ENCODE assay signal across 10 cellular contexts in the genomic region with DNA sequence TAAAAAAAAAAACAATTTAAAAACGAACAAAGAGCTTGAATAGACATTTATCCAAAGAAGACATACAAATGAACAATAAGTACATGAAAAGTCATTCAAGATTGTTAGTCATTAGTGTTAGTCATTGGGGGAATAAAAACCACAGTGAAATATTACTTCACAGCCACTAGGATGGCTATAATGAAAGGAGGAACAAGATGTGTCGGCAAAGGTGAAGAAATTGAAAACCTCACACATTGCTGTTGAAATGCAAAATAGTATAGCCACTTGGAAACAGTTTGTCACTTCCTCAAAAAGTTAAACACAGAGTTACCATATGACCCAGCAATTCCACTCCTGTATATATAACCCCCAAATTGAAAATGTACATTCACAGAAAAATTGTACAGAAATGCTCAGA. TPM values are rescaled to one million over a fixed set of nuclear protein-coding genes. Genes with fewer than 3 reads are reported as not detected.
DNase-seq lines count a peak whose midpoint lies in the region; ATAC-seq and TF ChIP-seq lines count a peak whose summit lies in the region.
"Had no signal": no experiment of that assay in that cellular context is flagged by ENCODE, and none has a peak within 500 bp of the region (broad histone marks: within the 10 kb centered on the region; RNA-seq: fewer than 3 reads in every experiment).

No MANE protein-coding gene starts in this region.

- H3K9me3 ChIP-seq in PC-9 (ENCODE audit: insufficient read depth, low read depth) = no peaks in the 10 kb centered on the region
- H3K9me3 ChIP-seq in naive thymus-derived CD4-positive, alpha-beta T cell (ENCODE audit: control insufficient read depth in 2 of 3, low read length in 3 of 3) = no peaks in the 10 kb centered on the region
- no peaks in the 10 kb centered on the region for H3K9me3 ChIP-seq in CD8-positive, alpha-beta memory T cell (ENCODE audit: low read length)

- no peaks in the 10 kb centered on the region for H4K20me1 ChIP-seq in PC-9 (ENCODE audit: insufficient read depth)

- H3K9me3 Mint-ChIP-seq in naive thymus-derived CD4-positive, alpha-beta T cell = peaks cover 0 to 2% (median 0%) of the 10 kb centered on the region in 11 donors
- no peaks in the 10 kb centered on the region for H3K9me3 Mint-ChIP-seq in CD8-positive, alpha-beta memory T cell
- H3K9me3 Mint-ChIP-seq: immature natural killer cell had no signal

- no peak overlapping the region for H3K27ac Mint-ChIP-seq in naive thymus-derived CD4-positive, alpha-beta T cell
- H3K27ac Mint-ChIP-seq in CD8-positive, alpha-beta memory T cell = no peak overlapping the region
- H3K27ac Mint-ChIP-seq: immature natural killer cell had no signal

- no peaks in the 10 kb centered on the region for H3K79me2 ChIP-seq in PC-9 (ENCODE audit: low read depth)

- no peaks in the 10 kb centered on the region for H3K27me3 ChIP-seq in PC-9 (ENCODE audit: insufficient read depth, low read depth)
- H3K27me3 ChIP-seq in naive thymus-derived CD4-positive, alpha-beta T cell (ENCODE audit: control insufficient read depth in 2 of 2, insufficient read depth in 2 of 2, low read length in 2 of 2) = no peaks in the 10 kb centered on the region
- no peaks in the 10 kb centered on the region for H3K27me3 ChIP-seq in CD8-positive, alpha-beta memory T cell (ENCODE audit: insufficient read depth, low read length, poor library complexity, severe bottlenecking)

- no peaks in the 10 kb centered on the region for H3K36me3 ChIP-seq in PC-9 (ENCODE audit: low read depth)
- H3K36me3 ChIP-seq in naive thymus-derived CD4-positive, alpha-beta T cell (ENCODE audit: control insufficient read depth in 2 of 3, insufficient read depth in 3 of 3, low read length in 3 of 3) = no peaks in the 10 kb centered on the region
- no peaks in the 10 kb centered on the region for H3K36me3 ChIP-seq in CD8-positive, alpha-beta memory T cell (ENCODE audit: insufficient read depth, low read length)

- POLR2A ChIA-PET in PC-9 (lab: Charles Lee; ENCODE audit: unreplicated experiment) = no interaction called here
- POLR2A ChIA-PET in naive thymus-derived CD4-positive, alpha-beta T cell (lab: Charles Lee) = no interaction called here
- POLR2A ChIA-PET in CD8-positive, alpha-beta memory T cell (lab: Charles Lee) = interaction anchor here (0.6 kb wide), 1 partner anchor 16 kb away, joined by 3 read pairs; no protein-coding TSS in a partner anchor

- H3K4me1 Mint-ChIP-seq in naive thymus-derived CD4-positive, alpha-beta T cell = peaks cover 0 to 3% (median 0%) of the 10 kb centered on the region in 7 donors
- no peaks in the 10 kb centered on the region for H3K4me1 Mint-ChIP-seq in CD8-positive, alpha-beta memory T cell

- CTCF ChIA-PET in PC-9 (lab: Charles Lee) = interaction anchor here (0.5 kb wide), 1 partner anchor 8 kb away, joined by 3 read pairs; no protein-coding TSS in a partner anchor
- CTCF ChIA-PET in naive thymus-derived CD4-positive, alpha-beta T cell (lab: Charles Lee) = no interaction called here
- CTCF ChIA-PET in CD8-positive, alpha-beta memory T cell (lab: Charles Lee) = no interaction called here

- ATAC-seq in GM18907 (IDR thresholded peaks at IDR 0.05; ENCODE audit: unreplicated experiment) (peak; percentile 93), HG02798 (IDR thresholded peaks at IDR 0.05; ENCODE audit: poor library complexity, unreplicated experiment) (peak; percentile 89)
- peak; percentile 89 for ATAC-seq in naive thymus-derived CD4-positive, alpha-beta T cell

- H3K4me2 ChIP-seq in PC-9 = 0 out of 2 replicates have a peak overlapping the region, but pooled peaks have one; percentile 4

- DNase-seq in PC-9 (peak in 1 of 2 experiments; percentile 54), SW 1271 (lab: John Stamatoyannopoulos, UW) (no peak)
- DNase-seq in naive thymus-derived CD4-positive, alpha-beta T cell = no peak
- DNase-seq in stimulated activated CD4-positive, alpha-beta T cell treated with anti-CD3 and anti-CD28 coated beads, Interleukin-4, amount 100 ng/mL, for 1 hour = no peak
- DNase-seq in CD8-positive, alpha-beta memory T cell = no peak
- no peak for DNase-seq in stimulated activated CD4-positive, alpha-beta T cell treated with anti-CD3 and anti-CD28 coated beads, Interleukin-15, amount 100 ng/mL, for 24 hours

- no peaks in the 10 kb centered on the region for H3K36me3 Mint-ChIP-seq in naive thymus-derived CD4-positive, alpha-beta T cell
- no peaks in the 10 kb centered on the region for H3K36me3 Mint-ChIP-seq in CD8-positive, alpha-beta memory T cell
- H3K36me3 Mint-ChIP-seq: immature natural killer cell had no signal

- peaks cover 4 to 18% (median 10%) of the 10 kb centered on the region in 5 donors for H3K27me3 Mint-ChIP-seq in naive thymus-derived CD4-positive, alpha-beta T cell
- peaks cover 6 to 20% of the 10 kb centered on the region in 2 donors for H3K27me3 Mint-ChIP-seq in CD8-positive, alpha-beta memory T cell

- intact Hi-C loops in PC-9 (cut with micrococcal nuclease; ENCODE audit: unreplicated experiment) = no loop called here
- intact Hi-C loops in naive thymus-derived CD4-positive, alpha-beta T cell (cut with micrococcal nuclease) = no loop called here

- H3K9me2 ChIP-seq in PC-9 (ENCODE audit: insufficient read depth) = no peaks in the 10 kb centered on the region

- H3K4me3 Mint-ChIP-seq in naive thymus-derived CD4-positive, alpha-beta T cell = no peak overlapping the region
- no peak overlapping the region for H3K4me3 Mint-ChIP-seq in CD8-positive, alpha-beta memory T cell
- H3K4me3 Mint-ChIP-seq: immature natural killer cell had no signal

- BruUV-seq in PC-9 (replicated peaks; lab: Mats Ljungman, UMichigan) = no TSS peak

- H3K4me1 ChIP-seq in PC-9 (replicated peaks; ENCODE audit: insufficient read depth) = peaks cover 17% of the 10 kb centered on the region
- no peaks in the 10 kb centered on the region for H3K4me1 ChIP-seq in naive thymus-derived CD4-positive, alpha-beta T cell (ENCODE audit: control insufficient read depth in 2 of 2, insufficient read depth in 2 of 2, low read length in 2 of 2)
- H3K4me1 ChIP-seq in CD8-positive, alpha-beta memory T cell (ENCODE audit: insufficient read depth, low read length) = no peaks in the 10 kb centered on the region

- H3K27ac ChIP-seq in PC-9 = 0 out of 2 replicates have a peak overlapping the region, but pooled peaks have one; percentile 32
- no peak overlapping the region for H3K27ac ChIP-seq in naive thymus-derived CD4-positive, alpha-beta T cell (ENCODE audit: low read depth, low read length)
- no peak overlapping the region for H3K27ac ChIP-seq in CD8-positive, alpha-beta memory T cell (ENCODE audit: low read depth, low read length)
- H3K27ac ChIP-seq: SK-N-MC had no signal

- no peak overlapping the region for H3K4me3 ChIP-seq in PC-9
- no peak overlapping the region for H3K4me3 ChIP-seq in naive thymus-derived CD4-positive, alpha-beta T cell (ENCODE audit: low read length)
- H3K4me3 ChIP-seq in CD8-positive, alpha-beta memory T cell (ENCODE audit: low read length) = no peak overlapping the region
- H3K4me3 ChIP-seq: SK-N-MC had no signal

- no peak for TF ChIP-seq CTCF in PC-9 (conservative IDR thresholded peaks at IDR 0.05)

- H3F3A ChIP-seq in PC-9 (ENCODE audit: insufficient read depth, low read depth) = peaks cover 5% of the 10 kb centered on the region; the same call in 1 of the 2 replicates

- H2AFZ ChIP-seq in PC-9 = no peak overlapping the region

RNA-seq across cellular contexts. Expression of a gene that starts 45.2 kb away (rescaled TPM):
- 11.6 and 14.5 TPM in 2 replicates for total RNA-seq in PC-9 (2021)
- total RNA-seq in naive thymus-derived CD4-positive, alpha-beta T cell = 10 to 100 TPM; 15.1 to 99.5 (median 17.8) TPM
- 10 to 100 TPM; 27.4 to 27.6 TPM for polyA plus RNA-seq in naive thymus-derived CD4-positive, alpha-beta T cell
- 10 to 100 TPM; 82.0 to 84.2 TPM for total RNA-seq in CD8-positive, alpha-beta memory T cell
- polyA plus RNA-seq in CD8-positive, alpha-beta memory T cell = 43.5 TPM
